Comparison of ENCODE assay signal across 9 cellular contexts in the genomic region with DNA sequence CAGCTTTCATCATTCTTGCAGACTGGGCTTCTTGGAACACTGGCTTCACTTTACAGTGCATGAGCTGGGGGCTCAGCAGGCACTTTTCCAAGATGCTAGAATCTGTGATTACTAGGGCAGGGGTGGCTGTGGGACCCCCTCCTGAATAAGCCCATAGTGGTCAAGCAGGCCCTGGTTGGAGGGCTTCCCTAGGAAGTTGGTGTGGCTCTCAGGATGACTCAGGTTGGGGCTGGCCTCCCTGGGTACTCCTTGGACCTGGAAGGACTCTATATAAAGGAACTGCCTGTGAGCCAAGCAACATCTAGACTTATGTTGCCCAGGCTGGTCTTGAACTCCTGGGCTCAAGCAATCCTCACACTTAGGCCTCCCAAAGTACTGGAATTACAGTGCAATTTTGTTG.
"Had no signal": no experiment of that assay in that cellular context is flagged by ENCODE, and none has a peak within 500 bp of the region (broad histone marks: within the 10 kb centered on the region; RNA-seq: fewer than 3 reads in every experiment).

No MANE protein-coding gene starts in this region.

- H3K4me3 ChIP-seq: GM23248, HAP-1, K562 had no signal

- H3K9ac ChIP-seq: GM23248 had no signal

- ATAC-seq: HCT116, K562 had no signal

- DNase-seq: GM23248, GOT3, H7, IMR-90, KG1 had no signal

- H3K9me3 ChIP-seq: HAP-1 had no signal

- H3K36me3 ChIP-seq: HAP-1 had no signal

- H3K4me1 ChIP-seq: HAP-1 had no signal

- H2AFZ ChIP-seq: GM23248 had no signal

- H3K27ac ChIP-seq: GM23248, HL-60 had no signal

- FAIRE-seq: K562 had no signal
